Comparison of ENCODE assay signal across 1 cellular context in the genomic region with DNA sequence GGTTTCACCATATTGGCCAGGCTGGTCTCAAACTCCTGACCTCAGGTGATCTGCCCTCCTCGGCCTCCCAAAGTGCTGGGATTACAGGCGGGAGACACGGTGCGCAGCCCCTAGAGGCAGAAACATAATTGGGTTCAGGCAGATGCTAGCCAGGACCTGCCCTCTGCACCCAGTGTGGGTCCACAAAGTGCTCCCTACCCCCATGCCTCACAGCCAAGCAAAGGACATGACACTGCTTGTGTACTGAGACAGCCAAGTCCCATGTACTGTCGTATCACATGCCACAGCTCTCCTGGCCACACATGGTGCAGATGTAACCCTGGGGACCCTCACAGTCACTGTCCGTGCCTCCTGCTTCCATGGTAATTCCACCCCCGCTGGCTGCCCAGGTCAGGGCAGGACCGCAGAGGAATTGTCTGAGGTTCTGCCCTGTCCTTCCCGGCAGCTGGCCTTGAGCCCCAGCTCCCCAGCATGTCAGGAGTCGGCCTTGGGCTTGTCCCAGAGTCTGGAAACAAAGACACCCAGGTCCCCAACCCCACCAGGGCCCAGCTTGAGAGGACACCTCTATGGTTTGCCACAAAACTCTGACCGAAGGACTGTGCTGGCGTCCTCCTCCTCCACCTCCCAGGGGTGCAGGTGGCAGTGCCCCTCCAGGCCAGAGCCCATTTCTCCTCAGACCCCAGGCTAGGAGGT.
TF ChIP-seq lines count a peak whose summit lies in the region.

No MANE protein-coding gene starts in this region.

TF ChIP-seq in HepG2, 621 proteins besides CTCF, POLR2A, EP300 and RAD21 (continued from another document):
- 0 out of 2 replicates have a peak, but pooled peaks have one; percentile 24 for TF ChIP-seq ERF (CRISPR knock-in tag; IDR thresholded peaks at IDR 0.05)
- TF ChIP-seq MAZ (IDR thresholded peaks at IDR 0.05; ENCODE audit: borderline replicate concordance, low read depth, low read length), result no peak
- 0 out of 2 replicates have a peak, but pooled peaks have one; percentile 37 for TF ChIP-seq MAZ (CRISPR knock-in tag; IDR thresholded peaks at IDR 0.05; ENCODE audit: low read depth)
- TF ChIP-seq DPF2 (CRISPR knock-in tag; IDR thresholded peaks at IDR 0.05; ENCODE audit: borderline replicate concordance, low read depth), result no peak
- TF ChIP-seq ZNF431 (CRISPR knock-in tag; IDR thresholded peaks at IDR 0.05; ENCODE audit: borderline replicate concordance, low read depth), result no peak
- TF ChIP-seq KAT7 (CRISPR knock-in tag; IDR thresholded peaks at IDR 0.05; ENCODE audit: borderline replicate concordance), result no peak; the same call in 1 of the 2 replicates
